Comparison of ENCODE assay signal across 11 cellular contexts in genomic region chr20:46343358-46344357, GRCh38. TPM values are rescaled to one million over a fixed set of nuclear protein-coding genes. Genes with fewer than 3 reads are reported as not detected.
A peak's percentile ranks its signal among the peaks of the same experiment; 100 is the strongest.
DNase-seq lines count a peak whose midpoint lies in the region; ATAC-seq and TF ChIP-seq lines count a peak whose summit lies in the region.
"Had no signal": no experiment of that assay in that cellular context is flagged by ENCODE, and none has a peak within 500 bp of the region (broad histone marks: within the 10 kb centered on the region; RNA-seq: fewer than 3 reads in every experiment).

No MANE protein-coding gene starts in this region.

- H3K9me3 Mint-ChIP-seq in activated CD4-positive, alpha-beta T cell treated with anti-CD3 and anti-CD28 coated beads for 36 hours (ENCODE audit: low read depth): no peaks in the 10 kb centered on the region
- H3K9me3 Mint-ChIP-seq in stimulated activated memory B cell treated with anti-CD40 and anti-IgM and Interleukin-4, amounts not matched to agents 10 μg/mL and 1 μg/mL and 100 μg/mL, for 72 hours: peaks cover 3% of the 10 kb centered on the region
- H3K9me3 Mint-ChIP-seq in MCF 10A (ENCODE audit: unreplicated experiment): no peaks in the 10 kb centered on the region

- peaks cover 15% of the 10 kb centered on the region for H3K4me1 Mint-ChIP-seq in activated CD4-positive, alpha-beta T cell treated with anti-CD3 and anti-CD28 coated beads for 36 hours
- H3K4me1 Mint-ChIP-seq in stimulated activated memory B cell treated with anti-CD40 and anti-IgM and Interleukin-4, amounts not matched to agents 10 μg/mL and 1 μg/mL and 100 μg/mL, for 72 hours: peaks cover 21% of the 10 kb centered on the region
- no peaks in the 10 kb centered on the region for H3K4me1 Mint-ChIP-seq in MCF 10A (ENCODE audit: insufficient read depth, unreplicated experiment)

- POLR2A ChIA-PET in activated CD4-positive, alpha-beta T cell treated with anti-CD3 and anti-CD28 coated beads for 36 hours (lab: Charles Lee): no interaction called here
- POLR2A ChIA-PET in MCF 10A (lab: Yijun Ruan, JAX): interaction anchor here (0.6 to 1.9 kb wide), 2 partner anchors 11 to 64 kb away, joined by 3 to 7 read pairs; no protein-coding TSS in a partner anchor

- no peak overlapping the region for H3K4me3 Mint-ChIP-seq in activated CD4-positive, alpha-beta T cell treated with anti-CD3 and anti-CD28 coated beads for 36 hours
- peak overlapping the region; percentile 48 for H3K4me3 Mint-ChIP-seq in stimulated activated memory B cell treated with anti-CD40 and anti-IgM and Interleukin-4, amounts not matched to agents 10 μg/mL and 1 μg/mL and 100 μg/mL, for 72 hours
- no peak overlapping the region for H3K4me3 Mint-ChIP-seq in MCF 10A (ENCODE audit: unreplicated experiment)

- DNase-seq in activated CD4-positive, alpha-beta T cell treated with anti-CD3 and anti-CD28 coated beads for 36 hours: no peak
- no peak for DNase-seq in activated CD4-positive, alpha-beta T cell treated with anti-CD3 and anti-CD28 coated beads, Interleukin-2, amount 50 U/mL, for 1 hour
- DNase-seq in NCI-H2171 (lab: John Stamatoyannopoulos, UW): peak; percentile 95
- no peak for DNase-seq in epithelial cell of proximal tubule (ENCODE audit: low read depth)
- no peak for DNase-seq in MCF 10A (ENCODE audit: unreplicated experiment)
- DNase-seq in SKM-1 (lab: John Stamatoyannopoulos, UW; ENCODE audit: unreplicated experiment): no peak
- DNase-seq in DMS114 treated with DMSO at 0.1 percent for 48 hours (lab: John Stamatoyannopoulos, UW; ENCODE audit: unreplicated experiment): no peak
- DNase-seq: colonic mucosa; stimulated activated CD4-positive, alpha-beta T cell treated with anti-CD3 and anti-CD28 coated beads, Interleukin-12 subunit alpha, Interleukin-12 subunit beta, amount 100 ng/mL, for 4 hours had no signal

- H3K36me3 Mint-ChIP-seq in activated CD4-positive, alpha-beta T cell treated with anti-CD3 and anti-CD28 coated beads for 36 hours (ENCODE audit: low read depth): no peaks in the 10 kb centered on the region
- peaks cover 6% of the 10 kb centered on the region for H3K36me3 Mint-ChIP-seq in stimulated activated memory B cell treated with anti-CD40 and anti-IgM and Interleukin-4, amounts not matched to agents 10 μg/mL and 1 μg/mL and 100 μg/mL, for 72 hours
- H3K36me3 Mint-ChIP-seq in MCF 10A (ENCODE audit: insufficient read depth, unreplicated experiment): peaks cover 13% of the 10 kb centered on the region

- intact Hi-C loops in activated CD4-positive, alpha-beta T cell treated with anti-CD3 and anti-CD28 coated beads for 36 hours (cut with DNase I, micrococcal nuclease): no loop called here
- intact Hi-C loops in MCF 10A (cut with micrococcal nuclease): no loop called here

- CTCF ChIA-PET in activated CD4-positive, alpha-beta T cell treated with anti-CD3 and anti-CD28 coated beads for 36 hours (lab: Charles Lee): interaction anchor here (0.9 kb wide), 1 partner anchor 9 kb away, joined by 3 read pairs; no protein-coding TSS in a partner anchor
- CTCF ChIA-PET in MCF 10A (lab: Yijun Ruan, JAX): interaction anchor here (0.6 to 1.5 kb wide), 5 partner anchors 46 to 215 kb away, joined by 3 to 8 read pairs (median 4); no protein-coding TSS in a partner anchor

- H3K4me3 ChIP-seq in epithelial cell of proximal tubule (ENCODE audit: low read depth, low read length): peak overlapping the region; percentile 13
- H3K4me3 ChIP-seq: colonic mucosa had no signal

- BruUV-seq in MCF 10A (replicated peaks; lab: Mats Ljungman, UMichigan): no TSS peak

- TF ChIP-seq CTCF in epithelial cell of proximal tubule (conservative IDR thresholded peaks at IDR 0.05; ENCODE audit: low read depth, low read length) (no peak), MCF 10A (IDR thresholded peaks at IDR 0.05; ENCODE audit: unreplicated experiment) (no peak)

- peak; percentile 47 for ATAC-seq in activated CD4-positive, alpha-beta T cell treated with anti-CD3 and anti-CD28 coated beads for 36 hours
- ATAC-seq in stimulated activated memory B cell treated with anti-CD40 and anti-IgM and Interleukin-4, amounts not matched to agents 10 μg/mL and 1 μg/mL and 100 μg/mL, for 72 hours: peak; percentile 58

- H3K27ac Mint-ChIP-seq in activated CD4-positive, alpha-beta T cell treated with anti-CD3 and anti-CD28 coated beads for 36 hours: no peak overlapping the region
- peak overlapping the region; percentile 10 for H3K27ac Mint-ChIP-seq in stimulated activated memory B cell treated with anti-CD40 and anti-IgM and Interleukin-4, amounts not matched to agents 10 μg/mL and 1 μg/mL and 100 μg/mL, for 72 hours
- no peak overlapping the region for H3K27ac Mint-ChIP-seq in MCF 10A (ENCODE audit: low read depth, unreplicated experiment)

- no peaks in the 10 kb centered on the region for H3K27me3 Mint-ChIP-seq in activated CD4-positive, alpha-beta T cell treated with anti-CD3 and anti-CD28 coated beads for 36 hours
- H3K27me3 Mint-ChIP-seq in stimulated activated memory B cell treated with anti-CD40 and anti-IgM and Interleukin-4, amounts not matched to agents 10 μg/mL and 1 μg/mL and 100 μg/mL, for 72 hours: peaks cover 11% of the 10 kb centered on the region
- peaks cover 38% of the 10 kb centered on the region for H3K27me3 Mint-ChIP-seq in MCF 10A (ENCODE audit: insufficient read depth, unreplicated experiment)

RNA-seq across cellular contexts. Expression of gene CDH22, which starts 35.4 kb away (rescaled TPM):
- not detected for total RNA-seq in activated CD4-positive, alpha-beta T cell treated with anti-CD3 and anti-CD28 coated beads for 36 hours
- total RNA-seq in epithelial cell of proximal tubule (not detected in 2 replicates), MCF 10A (2022) (not detected in 2 replicates)
- total RNA-seq: HT1080 had no signal
